7 cellular contexts compared by ENCODE assay signal in the genomic region with DNA sequence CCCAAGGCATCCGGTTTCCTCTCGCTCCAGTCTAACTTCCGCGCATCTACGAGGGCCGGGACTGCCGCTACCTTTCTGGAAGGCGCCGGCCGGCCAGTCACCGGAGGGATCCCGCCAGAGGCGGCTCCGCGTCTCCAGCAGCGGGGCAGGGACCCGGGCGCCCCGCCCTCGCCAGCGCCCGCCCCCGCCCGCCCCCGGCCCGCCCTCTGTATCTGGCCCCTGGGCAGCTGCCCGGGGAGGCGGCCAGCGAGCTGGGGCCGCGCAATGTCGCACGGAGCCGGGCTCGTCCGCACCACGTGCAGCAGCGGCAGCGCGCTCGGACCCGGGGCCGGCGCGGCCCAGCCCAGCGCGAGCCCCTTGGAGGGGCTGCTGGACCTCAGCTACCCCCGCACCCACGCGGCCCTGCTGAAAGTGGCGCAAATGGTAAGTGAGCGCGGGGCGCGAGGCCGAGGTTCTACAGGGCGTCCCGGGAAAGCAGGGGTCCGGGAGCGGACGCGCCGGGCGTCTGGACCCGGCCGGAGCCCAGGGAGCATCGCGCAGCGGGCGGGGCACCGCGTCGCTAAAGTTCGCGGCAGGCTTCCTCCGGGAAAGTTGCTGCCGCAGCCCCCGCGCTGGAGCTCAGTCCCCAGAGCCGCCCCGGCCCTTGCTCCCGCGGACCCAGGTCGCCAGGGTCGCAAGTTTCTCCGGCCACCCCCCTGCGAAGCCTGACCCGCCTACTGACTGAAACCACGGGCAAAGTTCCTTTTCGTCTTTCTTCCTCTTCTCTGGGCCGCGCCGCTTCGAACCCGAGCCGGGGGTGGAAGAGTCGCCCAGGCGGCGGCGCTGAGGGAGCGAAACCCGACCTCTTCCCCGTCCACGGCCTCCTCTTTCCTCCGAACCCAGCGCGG. TPM values are rescaled to one million over a fixed set of nuclear protein-coding genes. Genes with fewer than 3 reads are reported as not detected.
DNase-seq lines count a peak whose midpoint lies in the region; ATAC-seq and TF ChIP-seq lines count a peak whose summit lies in the region.

A gene with protein sequence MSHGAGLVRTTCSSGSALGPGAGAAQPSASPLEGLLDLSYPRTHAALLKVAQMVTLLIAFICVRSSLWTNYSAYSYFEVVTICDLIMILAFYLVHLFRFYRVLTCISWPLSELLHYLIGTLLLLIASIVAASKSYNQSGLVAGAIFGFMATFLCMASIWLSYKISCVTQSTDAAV (plus strand): TSS at position 211 of the 887 bp plus-strand sequence. CDS start 54 bp downstream, at position 265.

- peak within 1 kb of the TSS; percentile 70 to 89 (median 87) for H3K4me3 ChIP-seq in Peyer's patch
- peak within 1 kb of the TSS; percentile 80 for H3K4me3 ChIP-seq in fibroblast of the aortic adventitia (ENCODE audit: low read depth, low read length)
- peak within 1 kb of the TSS; percentile 57 to 86 (median 68) for H3K4me3 ChIP-seq in upper lobe of left lung

- no peak for TF ChIP-seq EP300 in upper lobe of left lung (IDR thresholded peaks at IDR 0.05)

- 0% methylated on average over 52 of the region's 107 CpGs; no CpG with 5 or more reads in 1 of the 2 donors for WGBS in upper lobe of left lung, 2 donors

- H3K27me3 Mint-ChIP-seq in activated T-helper 2 cell treated with anti-CD3 and anti-CD28 coated beads, Interferon-gamma antibody, Interleukin-2, Interleukin-4, amounts not matched to agents 10 μg/mL and 5 μg/mL and 100 μg/mL, durations not matched to agents 14 hours and 24 hours and 36 hours (ENCODE audit: low read depth): no peaks in the 10 kb centered on the region
- H3K27me3 Mint-ChIP-seq in neural crest cell (ENCODE audit: low read depth): no peaks in the 10 kb centered on the region

- H3K27me3 ChIP-seq in Peyer's patch (no peaks in the 10 kb centered on the region), upper lobe of left lung (no peaks in the 10 kb centered on the region)

- no peaks in the 10 kb centered on the region for H3K9me3 Mint-ChIP-seq in activated T-helper 2 cell treated with anti-CD3 and anti-CD28 coated beads, Interferon-gamma antibody, Interleukin-2, Interleukin-4, amounts not matched to agents 10 μg/mL and 5 μg/mL and 100 μg/mL, durations not matched to agents 14 hours and 24 hours and 36 hours
- H3K9me3 Mint-ChIP-seq in neural crest cell: peaks cover 4% of the 10 kb centered on the region

- H3K4me1 ChIP-seq in Peyer's patch (peaks cover 0 to 5% (median 0%) of the 10 kb centered on the region in 4 donors), upper lobe of left lung (peaks cover 6 to 19% (median 10%) of the 10 kb centered on the region in 4 donors)

- peaks cover 45% of the 10 kb centered on the region for H3K4me1 Mint-ChIP-seq in activated T-helper 2 cell treated with anti-CD3 and anti-CD28 coated beads, Interferon-gamma antibody, Interleukin-2, Interleukin-4, amounts not matched to agents 10 μg/mL and 5 μg/mL and 100 μg/mL, durations not matched to agents 14 hours and 24 hours and 36 hours (ENCODE audit: low read depth)
- peaks cover 31% of the 10 kb centered on the region for H3K4me1 Mint-ChIP-seq in neural crest cell

- H3K27ac Mint-ChIP-seq in activated T-helper 2 cell treated with anti-CD3 and anti-CD28 coated beads, Interferon-gamma antibody, Interleukin-2, Interleukin-4, amounts not matched to agents 10 μg/mL and 5 μg/mL and 100 μg/mL, durations not matched to agents 14 hours and 24 hours and 36 hours: peak within 1 kb of the TSS; percentile 97
- H3K27ac Mint-ChIP-seq in neural crest cell (ENCODE audit: unreplicated experiment): peak within 1 kb of the TSS; percentile 97

- DNase-seq in Peyer's patch: peak; percentile 74 to 86 (median 78)
- peak; percentile 60 for DNase-seq in activated T-helper 2 cell treated with anti-CD3 and anti-CD28 coated beads, Interferon-gamma antibody, Interleukin-2, Interleukin-4, amounts not matched to agents 10 μg/mL and 5 μg/mL and 100 μg/mL, durations not matched to agents 14 hours and 24 hours and 36 hours (ENCODE audit: low spot score)
- DNase-seq in fibroblast of the aortic adventitia (ENCODE audit: low read depth): peak; percentile 37
- DNase-seq in neural crest cell (ENCODE audit: low read depth, low spot score): peak; percentile 45
- DNase-seq in upper lobe of left lung: peak; percentile 90 to 94

- H3K36me3 ChIP-seq in Peyer's patch: no peaks in the 10 kb centered on the region
- no peaks in the 10 kb centered on the region for H3K36me3 ChIP-seq in upper lobe of left lung

- TF ChIP-seq POLR2A in Peyer's patch (IDR thresholded peaks at IDR 0.05) (no peak), upper lobe of left lung (IDR thresholded peaks at IDR 0.05) (peak in 2 of 4 donors; percentile 60 to 93)

- intact Hi-C loops in activated T-helper 2 cell treated with anti-CD3 and anti-CD28 coated beads, Interferon-gamma antibody, Interleukin-2, Interleukin-4, amounts not matched to agents 10 μg/mL and 5 μg/mL and 100 μg/mL, durations not matched to agents 14 hours and 24 hours and 36 hours (cut with micrococcal nuclease): loop anchor here (2.0 to 10.0 kb wide), 4 partner anchors 41 to 857 kb away; a partner anchor contains a TSS

- peak within 1 kb of the TSS; percentile 79 to 98 (median 85) for H3K27ac ChIP-seq in Peyer's patch
- peak within 1 kb of the TSS; percentile 79 to 91 (median 86) for H3K27ac ChIP-seq in upper lobe of left lung

- H3K9me3 ChIP-seq in Peyer's patch (no peaks in the 10 kb centered on the region), upper lobe of left lung (no peaks in the 10 kb centered on the region)

- peaks cover 29% of the 10 kb centered on the region for H3K36me3 Mint-ChIP-seq in activated T-helper 2 cell treated with anti-CD3 and anti-CD28 coated beads, Interferon-gamma antibody, Interleukin-2, Interleukin-4, amounts not matched to agents 10 μg/mL and 5 μg/mL and 100 μg/mL, durations not matched to agents 14 hours and 24 hours and 36 hours (ENCODE audit: low read depth)
- H3K36me3 Mint-ChIP-seq in neural crest cell (ENCODE audit: low read depth): no peaks in the 10 kb centered on the region

- ATAC-seq in GM18517 (IDR thresholded peaks at IDR 0.05; ENCODE audit: unreplicated experiment) (peak; percentile 77), HG02938 (IDR thresholded peaks at IDR 0.05; ENCODE audit: unreplicated experiment) (peak; percentile 47), upper lobe of left lung (ENCODE audit: low FRiP score in 2 of 2) (peak; percentile 88 to 95)

- TF ChIP-seq CTCF in Peyer's patch (IDR thresholded peaks at IDR 0.05): no peak
- TF ChIP-seq CTCF in fibroblast of the aortic adventitia (IDR thresholded peaks at IDR 0.05; ENCODE audit: insufficient read depth, low read length): peak; percentile 2
- TF ChIP-seq CTCF in neural crest cell (conservative IDR thresholded peaks at IDR 0.05): no peak
- peak in 1 of 6 experiments; percentile 12 for TF ChIP-seq CTCF in upper lobe of left lung (IDR thresholded peaks at IDR 0.05)

- H3K4me3 Mint-ChIP-seq in activated T-helper 2 cell treated with anti-CD3 and anti-CD28 coated beads, Interferon-gamma antibody, Interleukin-2, Interleukin-4, amounts not matched to agents 10 μg/mL and 5 μg/mL and 100 μg/mL, durations not matched to agents 14 hours and 24 hours and 36 hours (ENCODE audit: low read depth): peak within 1 kb of the TSS; percentile 97
- H3K4me3 Mint-ChIP-seq in neural crest cell: peak within 1 kb of the TSS; percentile 97

RNA-seq across cellular contexts. Expression of the gene that starts here (rescaled TPM):
- total RNA-seq in Peyer's patch: 10 to 100 TPM in 2 of 4 donors, 1 to 10 TPM in 2; 5.7 to 41.3 (median 10.5) TPM
- total RNA-seq in activated T-helper 2 cell treated with anti-CD3 and anti-CD28 coated beads, Interferon-gamma antibody, Interleukin-2, Interleukin-4, amounts not matched to agents 10 μg/mL and 5 μg/mL and 100 μg/mL, durations not matched to agents 14 hours and 24 hours and 36 hours: 60.0 and 60.9 TPM in 2 replicates
- total RNA-seq in fibroblast of the aortic adventitia (ENCODE audit: low replicate concordance): 4.2 and 10.1 TPM in 2 replicates
- 37.4 and 38.0 TPM in 2 replicates for total RNA-seq in neural crest cell
- 100 to 1,000 TPM in 1 of 6 donors, 10 to 100 TPM in 5; 39.4 to 103 (median 49.7) TPM for total RNA-seq in upper lobe of left lung

Comparison
In these comparisons a context has a peak if more than half of its experiments do, and no peak if none do; other contexts are left out.
1. Peak in every context shown above with its lines: DNase-seq, ATAC-seq, H3K4me3 ChIP-seq and H3K27ac ChIP-seq.
2. DNase-seq: peak in every context shown above with its lines; median percentile 92 in upper lobe of left lung; 78 in Peyer's patch; 60 in activated T-helper 2 cell treated with anti-CD3 and anti-CD28 coated beads, Interferon-gamma antibody, Interleukin-2, Interleukin-4, amounts not matched to agents 10 μg/mL and 5 μg/mL and 100 μg/mL, durations not matched to agents 14 hours and 24 hours and 36 hours; 45 in neural crest cell; 37 in fibroblast of the aortic adventitia.